ENCODE assay signal across 29 cellular contexts in genomic region chr22:45964926-45965564, GRCh38. TPM values are rescaled to one million over a fixed set of nuclear protein-coding genes. Genes with fewer than 3 reads are reported as not detected.
"Had no signal": no experiment of that assay in that cellular context is flagged by ENCODE, and none has a peak within 500 bp of the region (broad histone marks: within the 10 kb centered on the region; RNA-seq: fewer than 3 reads in every experiment).

No MANE protein-coding gene starts in this region.

- H3K27ac ChIP-seq: adrenal gland, ascending aorta, colonic mucosa, esophagus squamous epithelium, gastroesophageal sphincter, sigmoid colon, stomach, suprapubic skin, tibial nerve, vagina had no signal

- H3K4me1 ChIP-seq: adrenal gland, ascending aorta, colonic mucosa, gastroesophageal sphincter, sigmoid colon, stomach, vagina had no signal

- H3K27ac Mint-ChIP-seq: activated naive CD8-positive, alpha-beta T cell; activated T-cell treated with anti-CD3 and anti-CD28 coated beads, Interleukin-2, amount 50 U/mL, for 24 hours; activated T-helper 2 cell treated with anti-CD3 and anti-CD28 coated beads, Interferon-gamma antibody, Interleukin-2, Interleukin-4, amounts not matched to agents 10 μg/mL and 5 μg/mL and 100 μg/mL, durations not matched to agents 14 hours and 24 hours and 36 hours; stimulated activated memory B cell treated with anti-CD40 and anti-IgM and Interleukin-4, amounts not matched to agents 10 μg/mL and 1 μg/mL and 100 μg/mL, for 72 hours; WTC11 had no signal

- ATAC-seq: gastroesophageal sphincter; left colon; stimulated activated memory B cell treated with anti-CD40 and anti-IgM and Interleukin-4, amounts not matched to agents 10 μg/mL and 1 μg/mL and 100 μg/mL, for 72 hours; WTC11 had no signal

- H3K36me3 Mint-ChIP-seq: activated naive CD8-positive, alpha-beta T cell; naive B cell; stimulated activated memory B cell treated with anti-CD40 and anti-IgM and Interleukin-4, amounts not matched to agents 10 μg/mL and 1 μg/mL and 100 μg/mL, for 72 hours; WTC11 had no signal

- H3K4me3 ChIP-seq: adrenal gland, ascending aorta, colonic mucosa, esophagus squamous epithelium, gastroesophageal sphincter, sigmoid colon, smooth muscle cell, stomach, suprapubic skin, tibial nerve, vagina had no signal

- H3K27me3 ChIP-seq: ascending aorta, vagina had no signal

- H3K9me3 ChIP-seq: adrenal gland, ascending aorta, colonic mucosa, esophagus squamous epithelium, gastroesophageal sphincter, sigmoid colon, stomach, suprapubic skin, tibial nerve, vagina had no signal

- DNase-seq: activated CD4-positive, alpha-beta T cell treated with anti-CD3 and anti-CD28 coated beads, Interleukin-2, amount 50 U/mL, for 4 hours; activated CD8-positive, alpha-beta memory T cell treated with anti-CD3 and anti-CD28 coated beads for 24 hours; activated CD8-positive, alpha-beta memory T cell treated with anti-CD3 and anti-CD28 coated beads, Interleukin-2, amount 50 U/mL, for 4 hours; activated naive CD4-positive, alpha-beta T cell; activated T-cell treated with anti-CD3 and anti-CD28 coated beads, Interleukin-2, amount 50 U/mL, for 24 hours; adrenal gland; colonic mucosa; esophagus squamous epithelium; head of caudate nucleus; hypothalamus; left colon; naive B cell; retina; sigmoid colon; stimulated activated CD4-positive, alpha-beta T cell treated with anti-CD3 and anti-CD28 coated beads, Interleukin-15, amount 100 ng/mL, for 24 hours; stomach; T1000 had no signal

- H3K36me3 ChIP-seq: adrenal gland, ascending aorta, colonic mucosa, esophagus squamous epithelium, gastroesophageal sphincter, sigmoid colon, stomach, suprapubic skin, tibial nerve, vagina had no signal

- H3K9me3 Mint-ChIP-seq: activated T-cell treated with anti-CD3 and anti-CD28 coated beads, Interleukin-2, amount 50 U/mL, for 24 hours; activated T-helper 2 cell treated with anti-CD3 and anti-CD28 coated beads, Interferon-gamma antibody, Interleukin-2, Interleukin-4, amounts not matched to agents 10 μg/mL and 5 μg/mL and 100 μg/mL, durations not matched to agents 14 hours and 24 hours and 36 hours; naive B cell; stimulated activated memory B cell treated with anti-CD40 and anti-IgM and Interleukin-4, amounts not matched to agents 10 μg/mL and 1 μg/mL and 100 μg/mL, for 72 hours; WTC11 had no signal

- H3K4me3 Mint-ChIP-seq: activated naive CD8-positive, alpha-beta T cell; activated T-cell treated with anti-CD3 and anti-CD28 coated beads, Interleukin-2, amount 50 U/mL, for 24 hours; naive B cell; stimulated activated memory B cell treated with anti-CD40 and anti-IgM and Interleukin-4, amounts not matched to agents 10 μg/mL and 1 μg/mL and 100 μg/mL, for 72 hours; WTC11 had no signal

RNA-seq across cellular contexts. Expression of gene WNT7B, which starts 11.9 kb away (rescaled TPM):
- total RNA-seq: activated T-helper 2 cell treated with anti-CD3 and anti-CD28 coated beads, Interferon-gamma antibody, Interleukin-2, Interleukin-4, amounts not matched to agents 10 μg/mL and 5 μg/mL and 100 μg/mL, durations not matched to agents 14 hours and 24 hours and 36 hours; ascending aorta; left colon; mesenteric fat pad; posterior vena cava; sigmoid colon; stomach; tibial nerve had no signal
- polyA plus RNA-seq: sigmoid colon had no signal
